Comparison of ENCODE assay signal across 1 cellular context in the genomic region with DNA sequence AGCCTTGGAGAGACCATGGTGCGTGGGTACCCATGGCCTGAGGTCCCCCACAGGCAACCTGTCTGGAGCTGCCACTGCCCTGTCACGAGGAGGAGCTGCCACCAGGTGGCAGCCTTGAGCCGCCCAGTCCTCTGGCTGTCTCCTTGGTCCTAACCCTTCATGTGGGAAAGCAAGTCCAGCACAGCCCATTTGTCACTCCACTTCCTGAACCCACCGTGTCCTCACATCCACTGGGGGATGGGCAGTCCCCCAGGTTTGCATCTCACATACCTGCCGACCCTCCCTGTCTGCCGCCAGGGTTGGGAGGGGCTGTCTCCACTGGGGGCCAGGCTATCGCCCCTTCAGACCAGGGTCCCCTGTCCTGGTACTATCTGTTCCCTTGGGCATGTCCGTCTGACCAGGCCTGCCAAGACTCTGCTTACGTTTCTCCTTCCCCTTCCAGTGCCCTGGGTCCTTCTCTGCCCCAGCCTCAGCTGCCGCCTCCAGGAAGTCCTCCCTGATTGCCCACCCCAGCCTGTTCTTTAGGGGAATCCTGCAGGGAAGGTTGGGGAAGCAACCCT.
TF ChIP-seq lines count a peak whose summit lies in the region.

No MANE protein-coding gene starts in this region.

TF ChIP-seq in HEK293, 187 proteins besides CTCF, POLR2A, EP300 and RAD21 (continued from another document and continues in another):
- TF ChIP-seq ZNF629 (tag by site-specific recombination; IDR thresholded peaks at IDR 0.05) (peak; percentile 51), ZNF175 (tag by site-specific recombination; IDR thresholded peaks at IDR 0.05) (no peak), ZBTB8A (tag by site-specific recombination; IDR thresholded peaks at IDR 0.05) (0 out of 2 replicates have a peak, but pooled peaks have one; percentile 18), TCF7L2 (IDR thresholded peaks at IDR 0.05; ENCODE audit: borderline replicate concordance, low read depth, low read length) (no peak), ZNF221 (tag by site-specific recombination; IDR thresholded peaks at IDR 0.05; ENCODE audit: borderline replicate concordance) (no peak), ZNF157 (tag by site-specific recombination; IDR thresholded peaks at IDR 0.05) (no peak), ZSCAN23 (tag by site-specific recombination; IDR thresholded peaks at IDR 0.05) (no peak), ZBTB7A (tag by site-specific recombination; IDR thresholded peaks at IDR 0.05; ENCODE audit: low read depth) (peak; percentile 56), ZNF423 (tag by site-specific recombination; IDR thresholded peaks at IDR 0.05) (no peak), ZNF354C (tag by site-specific recombination; IDR thresholded peaks at IDR 0.05; ENCODE audit: borderline replicate concordance, low read depth) (no peak), ZNF132 (tag by site-specific recombination; IDR thresholded peaks at IDR 0.05; ENCODE audit: borderline replicate concordance) (no peak), ZNF585B (tag by site-specific recombination; IDR thresholded peaks at IDR 0.05) (no peak), ZXDB (tag by site-specific recombination; IDR thresholded peaks at IDR 0.05) (0 out of 2 replicates have a peak, but pooled peaks have one; percentile 39), ZNF701 (tag by site-specific recombination; IDR thresholded peaks at IDR 0.05) (no peak), ZNF501 (tag by site-specific recombination; IDR thresholded peaks at IDR 0.05) (0 out of 2 replicates have a peak, but pooled peaks have one; percentile 27), ZNF600 (tag by site-specific recombination; IDR thresholded peaks at IDR 0.05) (peak; percentile 100), ZNF404 (tag by site-specific recombination; IDR thresholded peaks at IDR 0.05) (no peak), ZNF214 (tag by site-specific recombination; IDR thresholded peaks at IDR 0.05; ENCODE audit: borderline replicate concordance) (no peak), ZNF571 (tag by site-specific recombination; IDR thresholded peaks at IDR 0.05) (no peak)
- TF ChIP-seq, protein P1, sequence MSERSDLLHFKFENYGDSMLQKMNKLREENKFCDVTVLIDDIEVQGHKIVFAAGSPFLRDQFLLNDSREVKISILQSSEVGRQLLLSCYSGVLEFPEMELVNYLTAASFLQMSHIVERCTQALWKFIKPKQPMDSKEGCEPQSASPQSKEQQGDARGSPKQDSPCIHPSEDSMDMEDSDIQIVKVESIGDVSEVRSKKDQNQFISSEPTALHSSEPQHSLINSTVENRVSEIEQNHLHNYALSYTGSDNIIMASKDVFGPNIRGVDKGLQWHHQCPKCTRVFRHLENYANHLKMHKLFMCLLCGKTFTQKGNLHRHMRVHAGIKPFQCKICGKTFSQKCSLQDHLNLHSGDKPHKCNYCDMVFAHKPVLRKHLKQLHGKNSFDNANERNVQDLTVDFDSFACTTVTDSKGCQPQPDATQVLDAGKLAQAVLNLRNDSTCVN (tag by site-specific recombination; optimal IDR thresholded peaks at IDR 0.05), result peak; percentile 17
- TF ChIP-seq, protein P2, sequence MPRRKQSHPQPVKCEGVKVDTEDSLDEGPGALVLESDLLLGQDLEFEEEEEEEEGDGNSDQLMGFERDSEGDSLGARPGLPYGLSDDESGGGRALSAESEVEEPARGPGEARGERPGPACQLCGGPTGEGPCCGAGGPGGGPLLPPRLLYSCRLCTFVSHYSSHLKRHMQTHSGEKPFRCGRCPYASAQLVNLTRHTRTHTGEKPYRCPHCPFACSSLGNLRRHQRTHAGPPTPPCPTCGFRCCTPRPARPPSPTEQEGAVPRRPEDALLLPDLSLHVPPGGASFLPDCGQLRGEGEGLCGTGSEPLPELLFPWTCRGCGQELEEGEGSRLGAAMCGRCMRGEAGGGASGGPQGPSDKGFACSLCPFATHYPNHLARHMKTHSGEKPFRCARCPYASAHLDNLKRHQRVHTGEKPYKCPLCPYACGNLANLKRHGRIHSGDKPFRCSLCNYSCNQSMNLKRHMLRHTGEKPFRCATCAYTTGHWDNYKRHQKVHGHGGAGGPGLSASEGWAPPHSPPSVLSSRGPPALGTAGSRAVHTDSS (tag by site-specific recombination; IDR thresholded peaks at IDR 0.05), result no peak
- TF ChIP-seq, protein P3, sequence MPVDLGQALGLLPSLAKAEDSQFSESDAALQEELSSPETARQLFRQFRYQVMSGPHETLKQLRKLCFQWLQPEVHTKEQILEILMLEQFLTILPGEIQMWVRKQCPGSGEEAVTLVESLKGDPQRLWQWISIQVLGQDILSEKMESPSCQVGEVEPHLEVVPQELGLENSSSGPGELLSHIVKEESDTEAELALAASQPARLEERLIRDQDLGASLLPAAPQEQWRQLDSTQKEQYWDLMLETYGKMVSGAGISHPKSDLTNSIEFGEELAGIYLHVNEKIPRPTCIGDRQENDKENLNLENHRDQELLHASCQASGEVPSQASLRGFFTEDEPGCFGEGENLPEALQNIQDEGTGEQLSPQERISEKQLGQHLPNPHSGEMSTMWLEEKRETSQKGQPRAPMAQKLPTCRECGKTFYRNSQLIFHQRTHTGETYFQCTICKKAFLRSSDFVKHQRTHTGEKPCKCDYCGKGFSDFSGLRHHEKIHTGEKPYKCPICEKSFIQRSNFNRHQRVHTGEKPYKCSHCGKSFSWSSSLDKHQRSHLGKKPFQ (tag by site-specific recombination; IDR thresholded peaks at IDR 0.05), result no peak
- TF ChIP-seq, protein P4, sequence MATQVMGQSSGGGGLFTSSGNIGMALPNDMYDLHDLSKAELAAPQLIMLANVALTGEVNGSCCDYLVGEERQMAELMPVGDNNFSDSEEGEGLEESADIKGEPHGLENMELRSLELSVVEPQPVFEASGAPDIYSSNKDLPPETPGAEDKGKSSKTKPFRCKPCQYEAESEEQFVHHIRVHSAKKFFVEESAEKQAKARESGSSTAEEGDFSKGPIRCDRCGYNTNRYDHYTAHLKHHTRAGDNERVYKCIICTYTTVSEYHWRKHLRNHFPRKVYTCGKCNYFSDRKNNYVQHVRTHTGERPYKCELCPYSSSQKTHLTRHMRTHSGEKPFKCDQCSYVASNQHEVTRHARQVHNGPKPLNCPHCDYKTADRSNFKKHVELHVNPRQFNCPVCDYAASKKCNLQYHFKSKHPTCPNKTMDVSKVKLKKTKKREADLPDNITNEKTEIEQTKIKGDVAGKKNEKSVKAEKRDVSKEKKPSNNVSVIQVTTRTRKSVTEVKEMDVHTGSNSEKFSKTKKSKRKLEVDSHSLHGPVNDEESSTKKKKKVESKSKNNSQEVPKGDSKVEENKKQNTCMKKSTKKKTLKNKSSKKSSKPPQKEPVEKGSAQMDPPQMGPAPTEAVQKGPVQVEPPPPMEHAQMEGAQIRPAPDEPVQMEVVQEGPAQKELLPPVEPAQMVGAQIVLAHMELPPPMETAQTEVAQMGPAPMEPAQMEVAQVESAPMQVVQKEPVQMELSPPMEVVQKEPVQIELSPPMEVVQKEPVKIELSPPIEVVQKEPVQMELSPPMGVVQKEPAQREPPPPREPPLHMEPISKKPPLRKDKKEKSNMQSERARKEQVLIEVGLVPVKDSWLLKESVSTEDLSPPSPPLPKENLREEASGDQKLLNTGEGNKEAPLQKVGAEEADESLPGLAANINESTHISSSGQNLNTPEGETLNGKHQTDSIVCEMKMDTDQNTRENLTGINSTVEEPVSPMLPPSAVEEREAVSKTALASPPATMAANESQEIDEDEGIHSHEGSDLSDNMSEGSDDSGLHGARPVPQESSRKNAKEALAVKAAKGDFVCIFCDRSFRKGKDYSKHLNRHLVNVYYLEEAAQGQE (tag by site-specific recombination; IDR thresholded peaks at IDR 0.05), result peak; percentile 42; the same call in 1 of the 2 replicates
- TF ChIP-seq, protein P5, sequence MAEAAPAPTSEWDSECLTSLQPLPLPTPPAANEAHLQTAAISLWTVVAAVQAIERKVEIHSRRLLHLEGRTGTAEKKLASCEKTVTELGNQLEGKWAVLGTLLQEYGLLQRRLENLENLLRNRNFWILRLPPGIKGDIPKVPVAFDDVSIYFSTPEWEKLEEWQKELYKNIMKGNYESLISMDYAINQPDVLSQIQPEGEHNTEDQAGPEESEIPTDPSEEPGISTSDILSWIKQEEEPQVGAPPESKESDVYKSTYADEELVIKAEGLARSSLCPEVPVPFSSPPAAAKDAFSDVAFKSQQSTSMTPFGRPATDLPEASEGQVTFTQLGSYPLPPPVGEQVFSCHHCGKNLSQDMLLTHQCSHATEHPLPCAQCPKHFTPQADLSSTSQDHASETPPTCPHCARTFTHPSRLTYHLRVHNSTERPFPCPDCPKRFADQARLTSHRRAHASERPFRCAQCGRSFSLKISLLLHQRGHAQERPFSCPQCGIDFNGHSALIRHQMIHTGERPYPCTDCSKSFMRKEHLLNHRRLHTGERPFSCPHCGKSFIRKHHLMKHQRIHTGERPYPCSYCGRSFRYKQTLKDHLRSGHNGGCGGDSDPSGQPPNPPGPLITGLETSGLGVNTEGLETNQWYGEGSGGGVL (tag by site-specific recombination; IDR thresholded peaks at IDR 0.05), result no peak
- TF ChIP-seq, protein P6, sequence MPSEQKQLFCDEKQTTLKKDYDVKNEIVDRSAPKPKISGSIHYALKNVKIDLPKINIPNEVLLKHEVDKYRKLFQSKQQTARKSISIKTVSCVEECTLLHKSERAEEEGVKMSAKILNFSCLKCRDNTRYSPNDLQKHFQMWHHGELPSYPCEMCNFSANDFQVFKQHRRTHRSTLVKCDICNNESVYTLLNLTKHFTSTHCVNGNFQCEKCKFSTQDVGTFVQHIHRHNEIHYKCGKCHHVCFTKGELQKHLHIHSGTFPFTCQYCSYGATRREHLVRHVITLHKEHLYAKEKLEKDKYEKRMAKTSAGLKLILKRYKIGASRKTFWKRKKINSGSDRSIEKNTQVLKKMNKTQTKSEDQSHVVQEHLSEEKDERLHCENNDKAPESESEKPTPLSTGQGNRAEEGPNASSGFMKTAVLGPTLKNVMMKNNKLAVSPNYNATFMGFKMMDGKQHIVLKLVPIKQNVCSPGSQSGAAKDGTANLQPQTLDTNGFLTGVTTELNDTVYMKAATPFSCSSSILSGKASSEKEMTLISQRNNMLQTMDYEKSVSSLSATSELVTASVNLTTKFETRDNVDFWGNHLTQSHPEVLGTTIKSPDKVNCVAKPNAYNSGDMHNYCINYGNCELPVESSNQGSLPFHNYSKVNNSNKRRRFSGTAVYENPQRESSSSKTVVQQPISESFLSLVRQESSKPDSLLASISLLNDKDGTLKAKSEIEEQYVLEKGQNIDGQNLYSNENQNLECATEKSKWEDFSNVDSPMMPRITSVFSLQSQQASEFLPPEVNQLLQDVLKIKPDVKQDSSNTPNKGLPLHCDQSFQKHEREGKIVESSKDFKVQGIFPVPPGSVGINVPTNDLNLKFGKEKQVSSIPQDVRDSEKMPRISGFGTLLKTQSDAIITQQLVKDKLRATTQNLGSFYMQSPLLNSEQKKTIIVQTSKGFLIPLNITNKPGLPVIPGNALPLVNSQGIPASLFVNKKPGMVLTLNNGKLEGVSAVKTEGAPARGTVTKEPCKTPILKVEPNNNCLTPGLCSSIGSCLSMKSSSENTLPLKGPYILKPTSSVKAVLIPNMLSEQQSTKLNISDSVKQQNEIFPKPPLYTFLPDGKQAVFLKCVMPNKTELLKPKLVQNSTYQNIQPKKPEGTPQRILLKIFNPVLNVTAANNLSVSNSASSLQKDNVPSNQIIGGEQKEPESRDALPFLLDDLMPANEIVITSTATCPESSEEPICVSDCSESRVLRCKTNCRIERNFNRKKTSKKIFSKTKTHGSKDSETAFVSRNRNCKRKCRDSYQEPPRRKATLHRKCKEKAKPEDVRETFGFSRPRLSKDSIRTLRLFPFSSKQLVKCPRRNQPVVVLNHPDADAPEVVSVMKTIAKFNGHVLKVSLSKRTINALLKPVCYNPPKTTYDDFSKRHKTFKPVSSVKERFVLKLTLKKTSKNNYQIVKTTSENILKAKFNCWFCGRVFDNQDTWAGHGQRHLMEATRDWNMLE (tag by site-specific recombination; conservative IDR thresholded peaks at IDR 0.05; ENCODE audit: low read depth), result no peak
- TF ChIP-seq, protein P7, sequence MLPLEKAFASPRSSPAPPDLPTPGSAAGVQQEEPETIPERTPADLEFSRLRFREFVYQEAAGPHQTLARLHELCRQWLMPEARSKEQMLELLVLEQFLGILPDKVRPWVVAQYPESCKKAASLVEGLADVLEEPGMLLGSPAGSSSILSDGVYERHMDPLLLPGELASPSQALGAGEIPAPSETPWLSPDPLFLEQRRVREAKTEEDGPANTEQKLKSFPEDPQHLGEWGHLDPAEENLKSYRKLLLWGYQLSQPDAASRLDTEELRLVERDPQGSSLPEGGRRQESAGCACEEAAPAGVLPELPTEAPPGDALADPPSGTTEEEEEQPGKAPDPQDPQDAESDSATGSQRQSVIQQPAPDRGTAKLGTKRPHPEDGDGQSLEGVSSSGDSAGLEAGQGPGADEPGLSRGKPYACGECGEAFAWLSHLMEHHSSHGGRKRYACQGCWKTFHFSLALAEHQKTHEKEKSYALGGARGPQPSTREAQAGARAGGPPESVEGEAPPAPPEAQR (tag by site-specific recombination; IDR thresholded peaks at IDR 0.05), result no peak
- TF ChIP-seq, protein P8, sequence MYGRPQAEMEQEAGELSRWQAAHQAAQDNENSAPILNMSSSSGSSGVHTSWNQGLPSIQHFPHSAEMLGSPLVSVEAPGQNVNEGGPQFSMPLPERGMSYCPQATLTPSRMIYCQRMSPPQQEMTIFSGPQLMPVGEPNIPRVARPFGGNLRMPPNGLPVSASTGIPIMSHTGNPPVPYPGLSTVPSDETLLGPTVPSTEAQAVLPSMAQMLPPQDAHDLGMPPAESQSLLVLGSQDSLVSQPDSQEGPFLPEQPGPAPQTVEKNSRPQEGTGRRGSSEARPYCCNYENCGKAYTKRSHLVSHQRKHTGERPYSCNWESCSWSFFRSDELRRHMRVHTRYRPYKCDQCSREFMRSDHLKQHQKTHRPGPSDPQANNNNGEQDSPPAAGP (tag by site-specific recombination; IDR thresholded peaks at IDR 0.05), result peak; percentile 59; the same call in 1 of the 2 replicates
- TF ChIP-seq, protein P9, sequence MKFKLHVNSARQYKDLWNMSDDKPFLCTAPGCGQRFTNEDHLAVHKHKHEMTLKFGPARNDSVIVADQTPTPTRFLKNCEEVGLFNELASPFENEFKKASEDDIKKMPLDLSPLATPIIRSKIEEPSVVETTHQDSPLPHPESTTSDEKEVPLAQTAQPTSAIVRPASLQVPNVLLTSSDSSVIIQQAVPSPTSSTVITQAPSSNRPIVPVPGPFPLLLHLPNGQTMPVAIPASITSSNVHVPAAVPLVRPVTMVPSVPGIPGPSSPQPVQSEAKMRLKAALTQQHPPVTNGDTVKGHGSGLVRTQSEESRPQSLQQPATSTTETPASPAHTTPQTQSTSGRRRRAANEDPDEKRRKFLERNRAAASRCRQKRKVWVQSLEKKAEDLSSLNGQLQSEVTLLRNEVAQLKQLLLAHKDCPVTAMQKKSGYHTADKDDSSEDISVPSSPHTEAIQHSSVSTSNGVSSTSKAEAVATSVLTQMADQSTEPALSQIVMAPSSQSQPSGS (tag by site-specific recombination; IDR thresholded peaks at IDR 0.05; ENCODE audit: low read depth), result no peak
- TF ChIP-seq, protein P10, sequence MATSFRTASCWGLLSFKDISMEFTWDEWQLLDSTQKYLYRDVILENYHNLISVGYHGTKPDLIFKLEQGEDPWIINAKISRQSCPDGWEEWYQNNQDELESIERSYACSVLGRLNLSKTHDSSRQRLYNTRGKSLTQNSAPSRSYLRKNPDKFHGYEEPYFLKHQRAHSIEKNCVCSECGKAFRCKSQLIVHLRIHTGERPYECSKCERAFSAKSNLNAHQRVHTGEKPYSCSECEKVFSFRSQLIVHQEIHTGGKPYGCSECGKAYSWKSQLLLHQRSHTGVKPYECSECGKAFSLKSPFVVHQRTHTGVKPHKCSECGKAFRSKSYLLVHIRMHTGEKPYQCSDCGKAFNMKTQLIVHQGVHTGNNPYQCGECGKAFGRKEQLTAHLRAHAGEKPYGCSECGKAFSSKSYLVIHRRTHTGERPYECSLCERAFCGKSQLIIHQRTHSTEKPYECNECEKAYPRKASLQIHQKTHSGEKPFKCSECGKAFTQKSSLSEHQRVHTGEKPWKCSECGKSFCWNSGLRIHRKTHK (tag by site-specific recombination; IDR thresholded peaks at IDR 0.05), result no peak
